Comparison of ENCODE assay signal across 1 cellular context in the genomic region with DNA sequence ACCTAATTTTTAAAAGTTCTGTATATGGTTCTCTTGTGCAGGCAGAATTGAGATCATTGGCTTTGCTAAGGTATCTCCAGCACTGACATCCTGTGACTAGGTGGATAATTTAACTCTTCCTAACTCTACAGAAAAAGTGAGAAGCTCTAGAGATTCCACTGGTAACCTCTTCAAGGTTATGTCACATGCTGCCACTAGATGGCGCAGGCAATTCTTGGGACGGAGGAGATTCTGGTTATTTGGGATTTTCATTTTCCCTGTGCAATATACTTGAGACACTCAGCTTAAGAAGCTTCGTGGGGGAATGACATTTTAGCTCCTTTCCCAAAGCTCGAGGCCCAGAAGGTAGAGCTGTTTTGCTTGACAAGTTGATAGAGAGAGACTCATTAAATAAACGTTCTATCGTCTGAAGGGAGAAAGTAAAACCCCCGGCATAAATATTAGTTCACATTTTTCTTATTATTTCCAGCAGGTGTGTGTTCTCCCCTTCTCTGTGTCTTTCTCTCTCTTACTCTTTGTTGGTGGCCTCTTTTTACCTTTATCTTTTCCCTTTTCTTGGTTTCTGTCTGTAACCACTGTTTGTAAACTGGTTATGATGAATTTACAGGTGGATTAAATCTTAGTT.
TF ChIP-seq lines count a peak whose summit lies in the region.

No MANE protein-coding gene starts in this region.

TF ChIP-seq in HepG2, 621 proteins besides CTCF, POLR2A, EP300 and RAD21 (continued from another document):
- TF ChIP-seq, protein P1, sequence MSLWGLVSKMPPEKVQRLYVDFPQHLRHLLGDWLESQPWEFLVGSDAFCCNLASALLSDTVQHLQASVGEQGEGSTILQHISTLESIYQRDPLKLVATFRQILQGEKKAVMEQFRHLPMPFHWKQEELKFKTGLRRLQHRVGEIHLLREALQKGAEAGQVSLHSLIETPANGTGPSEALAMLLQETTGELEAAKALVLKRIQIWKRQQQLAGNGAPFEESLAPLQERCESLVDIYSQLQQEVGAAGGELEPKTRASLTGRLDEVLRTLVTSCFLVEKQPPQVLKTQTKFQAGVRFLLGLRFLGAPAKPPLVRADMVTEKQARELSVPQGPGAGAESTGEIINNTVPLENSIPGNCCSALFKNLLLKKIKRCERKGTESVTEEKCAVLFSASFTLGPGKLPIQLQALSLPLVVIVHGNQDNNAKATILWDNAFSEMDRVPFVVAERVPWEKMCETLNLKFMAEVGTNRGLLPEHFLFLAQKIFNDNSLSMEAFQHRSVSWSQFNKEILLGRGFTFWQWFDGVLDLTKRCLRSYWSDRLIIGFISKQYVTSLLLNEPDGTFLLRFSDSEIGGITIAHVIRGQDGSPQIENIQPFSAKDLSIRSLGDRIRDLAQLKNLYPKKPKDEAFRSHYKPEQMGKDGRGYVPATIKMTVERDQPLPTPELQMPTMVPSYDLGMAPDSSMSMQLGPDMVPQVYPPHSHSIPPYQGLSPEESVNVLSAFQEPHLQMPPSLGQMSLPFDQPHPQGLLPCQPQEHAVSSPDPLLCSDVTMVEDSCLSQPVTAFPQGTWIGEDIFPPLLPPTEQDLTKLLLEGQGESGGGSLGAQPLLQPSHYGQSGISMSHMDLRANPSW (CRISPR knock-in tag; IDR thresholded peaks at IDR 0.05; ENCODE audit: borderline replicate concordance): 0 out of 2 replicates have a peak, but pooled peaks have one; percentile 55
- TF ChIP-seq, protein P2, sequence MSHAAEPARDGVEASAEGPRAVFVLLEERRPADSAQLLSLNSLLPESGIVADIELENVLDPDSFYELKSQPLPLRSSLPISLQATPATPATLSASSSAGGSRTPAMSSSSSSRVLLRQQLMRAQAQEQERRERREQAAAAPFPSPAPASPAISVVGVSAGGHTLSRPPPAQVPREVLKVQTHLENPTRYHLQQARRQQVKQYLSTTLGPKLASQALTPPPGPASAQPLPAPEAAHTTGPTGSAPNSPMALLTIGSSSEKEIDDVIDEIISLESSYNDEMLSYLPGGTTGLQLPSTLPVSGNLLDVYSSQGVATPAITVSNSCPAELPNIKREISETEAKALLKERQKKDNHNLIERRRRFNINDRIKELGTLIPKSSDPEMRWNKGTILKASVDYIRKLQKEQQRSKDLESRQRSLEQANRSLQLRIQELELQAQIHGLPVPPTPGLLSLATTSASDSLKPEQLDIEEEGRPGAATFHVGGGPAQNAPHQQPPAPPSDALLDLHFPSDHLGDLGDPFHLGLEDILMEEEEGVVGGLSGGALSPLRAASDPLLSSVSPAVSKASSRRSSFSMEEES (CRISPR knock-in tag; IDR thresholded peaks at IDR 0.05): no peak
- TF ChIP-seq SMAD9 (CRISPR knock-in tag; IDR thresholded peaks at IDR 0.05) (no peak), GATAD2A (CRISPR knock-in tag; IDR thresholded peaks at IDR 0.05) (peak; percentile 61; the same call in 1 of the 2 replicates), CC2D1A (CRISPR knock-in tag; IDR thresholded peaks at IDR 0.05) (no peak), ZSCAN25 (CRISPR knock-in tag; IDR thresholded peaks at IDR 0.05) (no peak), SMC3 (IDR thresholded peaks at IDR 0.05; ENCODE audit: low read length) (peak; percentile 89), POGZ (CRISPR knock-in tag; IDR thresholded peaks at IDR 0.05) (peak; percentile 8), SAP130 (CRISPR knock-in tag; IDR thresholded peaks at IDR 0.05; ENCODE audit: low read depth) (no peak), REPIN1 (CRISPR knock-in tag; IDR thresholded peaks at IDR 0.05; ENCODE audit: borderline replicate concordance, low read depth) (no peak), ZNF431 (CRISPR knock-in tag; IDR thresholded peaks at IDR 0.05; ENCODE audit: borderline replicate concordance, low read depth) (no peak), ZNF652 (CRISPR knock-in tag; IDR thresholded peaks at IDR 0.05; ENCODE audit: borderline replicate concordance, low read depth) (peak; percentile 50; the same call in 1 of the 2 replicates), NBN (conservative IDR thresholded peaks at IDR 0.05) (no peak), ERF (CRISPR knock-in tag; IDR thresholded peaks at IDR 0.05) (0 out of 2 replicates have a peak, but pooled peaks have one; percentile 23), STAG1 (CRISPR knock-in tag; IDR thresholded peaks at IDR 0.05) (peak; percentile 76), ZNF629 (CRISPR knock-in tag; conservative IDR thresholded peaks at IDR 0.05) (no peak), MED13 (CRISPR knock-in tag; IDR thresholded peaks at IDR 0.05) (no peak), ZMYM4 (CRISPR knock-in tag; IDR thresholded peaks at IDR 0.05) (peak; percentile 23; the same call in 1 of the 2 replicates), PPARG (CRISPR knock-in tag; conservative IDR thresholded peaks at IDR 0.05) (0 out of 2 replicates have a peak, but pooled peaks have one; percentile 24), JUND (CRISPR knock-in tag; IDR thresholded peaks at IDR 0.05) (no peak), ZFP90 (CRISPR knock-in tag; IDR thresholded peaks at IDR 0.05; ENCODE audit: borderline replicate concordance) (no peak), ZNF264 (CRISPR knock-in tag; IDR thresholded peaks at IDR 0.05) (no peak), XRCC5 (optimal IDR thresholded peaks at IDR 0.05; ENCODE audit: low read length) (peak; percentile 42), TEAD3 (CRISPR knock-in tag; optimal IDR thresholded peaks at IDR 0.05; ENCODE audit: borderline replicate concordance) (peak; percentile 29), MEIS2 (CRISPR knock-in tag; IDR thresholded peaks at IDR 0.05) (no peak), KLF6 (CRISPR knock-in tag; IDR thresholded peaks at IDR 0.05) (0 out of 2 replicates have a peak, but pooled peaks have one; percentile 45), POLR2AphosphoS5 (IDR thresholded peaks at IDR 0.05; ENCODE audit: low read depth, low read length) (no peak)
- TF ChIP-seq, protein P3, sequence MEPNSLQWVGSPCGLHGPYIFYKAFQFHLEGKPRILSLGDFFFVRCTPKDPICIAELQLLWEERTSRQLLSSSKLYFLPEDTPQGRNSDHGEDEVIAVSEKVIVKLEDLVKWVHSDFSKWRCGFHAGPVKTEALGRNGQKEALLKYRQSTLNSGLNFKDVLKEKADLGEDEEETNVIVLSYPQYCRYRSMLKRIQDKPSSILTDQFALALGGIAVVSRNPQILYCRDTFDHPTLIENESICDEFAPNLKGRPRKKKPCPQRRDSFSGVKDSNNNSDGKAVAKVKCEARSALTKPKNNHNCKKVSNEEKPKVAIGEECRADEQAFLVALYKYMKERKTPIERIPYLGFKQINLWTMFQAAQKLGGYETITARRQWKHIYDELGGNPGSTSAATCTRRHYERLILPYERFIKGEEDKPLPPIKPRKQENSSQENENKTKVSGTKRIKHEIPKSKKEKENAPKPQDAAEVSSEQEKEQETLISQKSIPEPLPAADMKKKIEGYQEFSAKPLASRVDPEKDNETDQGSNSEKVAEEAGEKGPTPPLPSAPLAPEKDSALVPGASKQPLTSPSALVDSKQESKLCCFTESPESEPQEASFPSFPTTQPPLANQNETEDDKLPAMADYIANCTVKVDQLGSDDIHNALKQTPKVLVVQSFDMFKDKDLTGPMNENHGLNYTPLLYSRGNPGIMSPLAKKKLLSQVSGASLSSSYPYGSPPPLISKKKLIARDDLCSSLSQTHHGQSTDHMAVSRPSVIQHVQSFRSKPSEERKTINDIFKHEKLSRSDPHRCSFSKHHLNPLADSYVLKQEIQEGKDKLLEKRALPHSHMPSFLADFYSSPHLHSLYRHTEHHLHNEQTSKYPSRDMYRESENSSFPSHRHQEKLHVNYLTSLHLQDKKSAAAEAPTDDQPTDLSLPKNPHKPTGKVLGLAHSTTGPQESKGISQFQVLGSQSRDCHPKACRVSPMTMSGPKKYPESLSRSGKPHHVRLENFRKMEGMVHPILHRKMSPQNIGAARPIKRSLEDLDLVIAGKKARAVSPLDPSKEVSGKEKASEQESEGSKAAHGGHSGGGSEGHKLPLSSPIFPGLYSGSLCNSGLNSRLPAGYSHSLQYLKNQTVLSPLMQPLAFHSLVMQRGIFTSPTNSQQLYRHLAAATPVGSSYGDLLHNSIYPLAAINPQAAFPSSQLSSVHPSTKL (CRISPR knock-in tag; IDR thresholded peaks at IDR 0.05): peak; percentile 39
- TF ChIP-seq, protein P4, sequence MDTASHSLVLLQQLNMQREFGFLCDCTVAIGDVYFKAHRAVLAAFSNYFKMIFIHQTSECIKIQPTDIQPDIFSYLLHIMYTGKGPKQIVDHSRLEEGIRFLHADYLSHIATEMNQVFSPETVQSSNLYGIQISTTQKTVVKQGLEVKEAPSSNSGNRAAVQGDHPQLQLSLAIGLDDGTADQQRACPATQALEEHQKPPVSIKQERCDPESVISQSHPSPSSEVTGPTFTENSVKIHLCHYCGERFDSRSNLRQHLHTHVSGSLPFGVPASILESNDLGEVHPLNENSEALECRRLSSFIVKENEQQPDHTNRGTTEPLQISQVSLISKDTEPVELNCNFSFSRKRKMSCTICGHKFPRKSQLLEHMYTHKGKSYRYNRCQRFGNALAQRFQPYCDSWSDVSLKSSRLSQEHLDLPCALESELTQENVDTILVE (CRISPR knock-in tag; IDR thresholded peaks at IDR 0.05): 0 out of 2 replicates have a peak, but pooled peaks have one; percentile 39
- TF ChIP-seq, protein P5, sequence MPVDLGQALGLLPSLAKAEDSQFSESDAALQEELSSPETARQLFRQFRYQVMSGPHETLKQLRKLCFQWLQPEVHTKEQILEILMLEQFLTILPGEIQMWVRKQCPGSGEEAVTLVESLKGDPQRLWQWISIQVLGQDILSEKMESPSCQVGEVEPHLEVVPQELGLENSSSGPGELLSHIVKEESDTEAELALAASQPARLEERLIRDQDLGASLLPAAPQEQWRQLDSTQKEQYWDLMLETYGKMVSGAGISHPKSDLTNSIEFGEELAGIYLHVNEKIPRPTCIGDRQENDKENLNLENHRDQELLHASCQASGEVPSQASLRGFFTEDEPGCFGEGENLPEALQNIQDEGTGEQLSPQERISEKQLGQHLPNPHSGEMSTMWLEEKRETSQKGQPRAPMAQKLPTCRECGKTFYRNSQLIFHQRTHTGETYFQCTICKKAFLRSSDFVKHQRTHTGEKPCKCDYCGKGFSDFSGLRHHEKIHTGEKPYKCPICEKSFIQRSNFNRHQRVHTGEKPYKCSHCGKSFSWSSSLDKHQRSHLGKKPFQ (CRISPR knock-in tag; IDR thresholded peaks at IDR 0.05; ENCODE audit: insufficient replicate concordance): no peak
- TF ChIP-seq, protein P6, sequence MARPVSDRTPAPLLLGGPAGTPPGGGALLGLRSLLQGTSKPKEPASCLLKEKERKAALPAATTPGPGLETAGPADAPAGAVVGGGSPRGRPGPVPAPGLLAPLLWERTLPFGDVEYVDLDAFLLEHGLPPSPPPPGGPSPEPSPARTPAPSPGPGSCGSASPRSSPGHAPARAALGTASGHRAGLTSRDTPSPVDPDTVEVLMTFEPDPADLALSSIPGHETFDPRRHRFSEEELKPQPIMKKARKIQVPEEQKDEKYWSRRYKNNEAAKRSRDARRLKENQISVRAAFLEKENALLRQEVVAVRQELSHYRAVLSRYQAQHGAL (CRISPR knock-in tag; IDR thresholded peaks at IDR 0.05; ENCODE audit: not compliant biosample characterization): no peak
- TF ChIP-seq, protein P7, sequence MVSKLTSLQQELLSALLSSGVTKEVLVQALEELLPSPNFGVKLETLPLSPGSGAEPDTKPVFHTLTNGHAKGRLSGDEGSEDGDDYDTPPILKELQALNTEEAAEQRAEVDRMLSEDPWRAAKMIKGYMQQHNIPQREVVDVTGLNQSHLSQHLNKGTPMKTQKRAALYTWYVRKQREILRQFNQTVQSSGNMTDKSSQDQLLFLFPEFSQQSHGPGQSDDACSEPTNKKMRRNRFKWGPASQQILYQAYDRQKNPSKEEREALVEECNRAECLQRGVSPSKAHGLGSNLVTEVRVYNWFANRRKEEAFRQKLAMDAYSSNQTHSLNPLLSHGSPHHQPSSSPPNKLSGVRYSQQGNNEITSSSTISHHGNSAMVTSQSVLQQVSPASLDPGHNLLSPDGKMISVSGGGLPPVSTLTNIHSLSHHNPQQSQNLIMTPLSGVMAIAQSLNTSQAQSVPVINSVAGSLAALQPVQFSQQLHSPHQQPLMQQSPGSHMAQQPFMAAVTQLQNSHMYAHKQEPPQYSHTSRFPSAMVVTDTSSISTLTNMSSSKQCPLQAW (CRISPR knock-in tag; IDR thresholded peaks at IDR 0.05): 0 out of 2 replicates have a peak, but pooled peaks have one; percentile 21
- TF ChIP-seq, protein P8, sequence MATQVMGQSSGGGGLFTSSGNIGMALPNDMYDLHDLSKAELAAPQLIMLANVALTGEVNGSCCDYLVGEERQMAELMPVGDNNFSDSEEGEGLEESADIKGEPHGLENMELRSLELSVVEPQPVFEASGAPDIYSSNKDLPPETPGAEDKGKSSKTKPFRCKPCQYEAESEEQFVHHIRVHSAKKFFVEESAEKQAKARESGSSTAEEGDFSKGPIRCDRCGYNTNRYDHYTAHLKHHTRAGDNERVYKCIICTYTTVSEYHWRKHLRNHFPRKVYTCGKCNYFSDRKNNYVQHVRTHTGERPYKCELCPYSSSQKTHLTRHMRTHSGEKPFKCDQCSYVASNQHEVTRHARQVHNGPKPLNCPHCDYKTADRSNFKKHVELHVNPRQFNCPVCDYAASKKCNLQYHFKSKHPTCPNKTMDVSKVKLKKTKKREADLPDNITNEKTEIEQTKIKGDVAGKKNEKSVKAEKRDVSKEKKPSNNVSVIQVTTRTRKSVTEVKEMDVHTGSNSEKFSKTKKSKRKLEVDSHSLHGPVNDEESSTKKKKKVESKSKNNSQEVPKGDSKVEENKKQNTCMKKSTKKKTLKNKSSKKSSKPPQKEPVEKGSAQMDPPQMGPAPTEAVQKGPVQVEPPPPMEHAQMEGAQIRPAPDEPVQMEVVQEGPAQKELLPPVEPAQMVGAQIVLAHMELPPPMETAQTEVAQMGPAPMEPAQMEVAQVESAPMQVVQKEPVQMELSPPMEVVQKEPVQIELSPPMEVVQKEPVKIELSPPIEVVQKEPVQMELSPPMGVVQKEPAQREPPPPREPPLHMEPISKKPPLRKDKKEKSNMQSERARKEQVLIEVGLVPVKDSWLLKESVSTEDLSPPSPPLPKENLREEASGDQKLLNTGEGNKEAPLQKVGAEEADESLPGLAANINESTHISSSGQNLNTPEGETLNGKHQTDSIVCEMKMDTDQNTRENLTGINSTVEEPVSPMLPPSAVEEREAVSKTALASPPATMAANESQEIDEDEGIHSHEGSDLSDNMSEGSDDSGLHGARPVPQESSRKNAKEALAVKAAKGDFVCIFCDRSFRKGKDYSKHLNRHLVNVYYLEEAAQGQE (IDR thresholded peaks at IDR 0.05; ENCODE audit: borderline replicate concordance in 1 of 2, low read depth in 1 of 2, low read length in 2 of 2): no peak
